18 cellular contexts compared by ENCODE assay signal in the genomic region with DNA sequence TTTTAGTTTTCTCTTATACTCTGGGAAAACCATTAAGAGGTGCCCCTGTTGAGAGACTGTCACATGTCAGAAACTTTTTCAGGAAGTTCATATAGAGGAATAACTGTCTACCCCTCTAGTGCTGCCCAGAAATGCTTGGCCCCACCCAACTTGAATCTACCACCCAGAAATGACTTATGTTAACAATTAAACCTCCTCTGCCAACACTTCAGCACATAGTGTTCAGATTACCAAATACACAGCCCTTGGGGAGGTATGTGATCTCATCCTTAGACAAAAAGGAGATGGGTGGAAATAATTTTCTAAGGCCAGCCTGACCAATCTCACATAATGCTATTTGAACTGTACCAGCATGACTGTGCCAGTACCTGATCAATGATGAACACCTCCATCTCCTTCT. TPM values are rescaled to one million over a fixed set of nuclear protein-coding genes. Genes with fewer than 3 reads are reported as not detected.
DNase-seq lines count a peak whose midpoint lies in the region; TF ChIP-seq lines count a peak whose summit lies in the region.
"Had no signal": no experiment of that assay in that cellular context is flagged by ENCODE, and none has a peak within 500 bp of the region (broad histone marks: within the 10 kb centered on the region; RNA-seq: fewer than 3 reads in every experiment).

No MANE protein-coding gene starts in this region.

- no peak overlapping the region for H3K9ac ChIP-seq in GM23248
- H3K9ac ChIP-seq: BLaER1 treated with 17β-estradiol and CSF1 and Interleukin-3, amounts not matched to agents 10 nM and 100 nM had no signal

- in situ Hi-C loops in GM23248 (cut with MboI) = no loop called here

- no peaks in the 10 kb centered on the region for H3K36me3 ChIP-seq in GM23248 (ENCODE audit: low read depth)
- H3K36me3 ChIP-seq in prostate gland = no peaks in the 10 kb centered on the region
- H3K36me3 ChIP-seq: BLaER1 treated with 17β-estradiol and CSF1 and Interleukin-3, amounts not matched to agents 10 nM and 100 nM had no signal

- H3K79me2 ChIP-seq in GM23248 (ENCODE audit: insufficient read depth) = no peaks in the 10 kb centered on the region

- H3K27me3 ChIP-seq in GM23248 (replicated peaks; ENCODE audit: insufficient read depth) (no peaks in the 10 kb centered on the region), prostate gland (replicated peaks; ENCODE audit: insufficient read depth) (no peaks in the 10 kb centered on the region)
- H3K27me3 ChIP-seq: BLaER1 treated with 17β-estradiol and CSF1 and Interleukin-3, amounts not matched to agents 10 nM and 100 nM had no signal

- H3K9me3 ChIP-seq in GM23248 (ENCODE audit: low read depth) (no peaks in the 10 kb centered on the region), prostate gland (no peaks in the 10 kb centered on the region)
- H3K9me3 ChIP-seq: A549 had no signal

- no peaks in the 10 kb centered on the region for H3F3A ChIP-seq in GM23248 (ENCODE audit: insufficient read depth)

- H3K4me2 ChIP-seq in GM23248 (ENCODE audit: unreplicated experiment) = no peak overlapping the region
- H3K4me2 ChIP-seq: A549; BLaER1 treated with 17β-estradiol and CSF1 and Interleukin-3, amounts not matched to agents 10 nM and 100 nM had no signal

- H2AFZ ChIP-seq in GM23248 = no peak overlapping the region

- H4K20me1 ChIP-seq in GM23248 (ENCODE audit: insufficient read depth) = no peaks in the 10 kb centered on the region
- H4K20me1 ChIP-seq: BLaER1 treated with 17β-estradiol and CSF1 and Interleukin-3, amounts not matched to agents 10 nM and 100 nM had no signal

- intact Hi-C loops in prostate gland (cut with DNase I) = no loop called here

- no peak for TF ChIP-seq CTCF in fibroblast of pulmonary artery (IDR thresholded peaks at IDR 0.05; ENCODE audit: low read length, missing control alignments)
- no peak for TF ChIP-seq CTCF in prostate gland (IDR thresholded peaks at IDR 0.05)

- 0 out of 2 replicates have a peak, but pooled peaks cover 4% of the 10 kb centered on the region for H3K4me1 ChIP-seq in GM23248 (ENCODE audit: insufficient read depth)
- H3K4me1 ChIP-seq in prostate gland (replicated peaks) = peaks cover 6% of the 10 kb centered on the region
- H3K4me1 ChIP-seq: A549; BLaER1 treated with 17β-estradiol and CSF1 and Interleukin-3, amounts not matched to agents 10 nM and 100 nM had no signal

- DNase-seq in GM23248 = peak; percentile 33
- peak; percentile 10 for DNase-seq in amniotic epithelial cell (ENCODE audit: low read depth)
- DNase-seq in fibroblast of pulmonary artery (ENCODE audit: low read depth) = peak; percentile 17
- peak; percentile 28 for DNase-seq in prostate gland (ENCODE audit: low spot score)
- no peak for DNase-seq in H4 (ENCODE audit: low spot score)
- no peak for DNase-seq in OCI-M1 (lab: John Stamatoyannopoulos, UW)
- no peak for DNase-seq in amniotic stem cell (lab: John Stamatoyannopoulos, UW)
- DNase-seq in NCI-H748 treated with DMSO at 0.1 percent for 48 hours (lab: John Stamatoyannopoulos, UW) = no peak
- DNase-seq: DMS79 treated with DMSO at 0.1 percent for 48 hours, MV-4-11, NCI-H1417 treated with DMSO at 0.1 percent for 48 hours, NCI-H2029, NCI-H2171 treated with DMSO at 0.1 percent for 48 hours, NCI-H446 treated with DMSO at 0.1 percent for 48 hours, NCI-H774 had no signal

- H3K4me3 ChIP-seq in GM23248 (no peak overlapping the region), fibroblast of pulmonary artery (replicated peaks; ENCODE audit: low read depth, low read length) (no peak overlapping the region), prostate gland (no peak overlapping the region)
- H3K4me3 ChIP-seq: A549; BLaER1 treated with 17β-estradiol and CSF1 and Interleukin-3, amounts not matched to agents 10 nM and 100 nM had no signal

- H3K27ac ChIP-seq in GM23248 (no peak overlapping the region), prostate gland (no peak overlapping the region)
- H3K27ac ChIP-seq: A549; BLaER1 treated with 17β-estradiol and CSF1 and Interleukin-3, amounts not matched to agents 10 nM and 100 nM had no signal

- TF ChIP-seq POLR2A in prostate gland (IDR thresholded peaks at IDR 0.05) = no peak

- no peaks in the 10 kb centered on the region for H3K9me2 ChIP-seq in GM23248 (ENCODE audit: insufficient read depth)

RNA-seq across cellular contexts. Expression of a gene that starts 35.6 kb away (rescaled TPM):
- total RNA-seq in GM23248 (2014; rRNA removed; shearing (Covaris generic)) = 0.22 and 0.25 TPM in 2 replicates
- polyA plus RNA-seq in GM23248 (2016; fragmentation: Nextera tagmentation; extraction: Ambion mirVana) = 0.63 and 0.79 TPM in 2 replicates
- total RNA-seq in prostate gland = 1 to 10 TPM; 4.1 to 4.3 TPM
- 2.3 and 5.7 TPM in 2 replicates for total RNA-seq in H4 (2014; rRNA removed; shearing (Covaris generic))
- total RNA-seq: G401 had no signal

RNA-seq across cellular contexts. Expression of a gene that starts 47.6 kb away (rescaled TPM):
- total RNA-seq in GM23248 (2014; rRNA removed; shearing (Covaris generic)) = not detected in 2 replicates
- polyA plus RNA-seq in GM23248 (2016; fragmentation: Nextera tagmentation; extraction: Ambion mirVana) = not detected in 2 replicates
- total RNA-seq in prostate gland = 1 to 10 TPM; 2.3 to 5.1 TPM
- 0.33 TPM in 1 of 2 replicates, not detected in the other for total RNA-seq in H4 (2014; rRNA removed; shearing (Covaris generic))
- total RNA-seq: G401 had no signal

Comparison
In these comparisons a context has a peak if more than half of its experiments do, and no peak if none do; other contexts are left out.
1. DNase-seq: peak in GM23248 (single experiment), amniotic epithelial cell (single experiment), fibroblast of pulmonary artery (single experiment) and prostate gland (single experiment); none in H4 (single experiment), OCI-M1 (single experiment), amniotic stem cell (single experiment) and NCI-H748 treated with DMSO at 0.1 percent for 48 hours (single experiment).